In genomic region chr5:78252715-78253114, GRCh38 we compare ENCODE assay signal across 4 cellular contexts.
"Had no signal": no experiment of that assay in that cellular context is flagged by ENCODE, and none has a peak within 500 bp of the region (broad histone marks: within the 10 kb centered on the region; RNA-seq: fewer than 3 reads in every experiment).

No MANE protein-coding gene starts in this region.

- ATAC-seq: GM23338 had no signal

- DNase-seq: H9, HCEC 1CT, KBM-7 had no signal

- H3K4me3 ChIP-seq: GM23338 had no signal
